In genomic region chr13:40518481-40518882, GRCh38 we compare ENCODE assay signal across 9 cellular contexts.
A peak's percentile ranks its signal among the peaks of the same experiment; 100 is the strongest.
DNase-seq lines count a peak whose midpoint lies in the region; ATAC-seq and TF ChIP-seq lines count a peak whose summit lies in the region.
"Had no signal": no experiment of that assay in that cellular context is flagged by ENCODE, and none has a peak within 500 bp of the region (broad histone marks: within the 10 kb centered on the region; RNA-seq: fewer than 3 reads in every experiment).

No MANE protein-coding gene starts in this region.

- DNase-seq in CD4-positive, alpha-beta memory T cell: peak; percentile 20 to 70 (median 28)
- DNase-seq in activated CD4-positive, alpha-beta T cell treated with anti-CD3 and anti-CD28 coated beads, Interleukin-2, amount 50 U/mL, for 4 hours: peak; percentile 33 to 53
- DNase-seq in memory B cell (ENCODE audit: low spot score in 2 of 2) (no peak), NK-92 (lab: John Stamatoyannopoulos, UW; ENCODE audit: unreplicated experiment) (no peak), MM.1S (no peak), epidermal melanocyte (ENCODE audit: insufficient read length, low spot score) (no peak)

- peaks cover 0 to 4% of the 10 kb centered on the region in 2 donors for H3K36me3 Mint-ChIP-seq in CD4-positive, alpha-beta memory T cell
- no peaks in the 10 kb centered on the region for H3K36me3 Mint-ChIP-seq in memory B cell

- intact Hi-C loops in CD4-positive, alpha-beta memory T cell (cut with micrococcal nuclease): no loop called here

- peaks cover 0 to 2% (median 0%) of the 10 kb centered on the region in 8 donors for H3K9me3 Mint-ChIP-seq in CD4-positive, alpha-beta memory T cell
- H3K9me3 Mint-ChIP-seq in memory B cell: no peaks in the 10 kb centered on the region

- TF ChIP-seq CTCF in HEK293 (tag by site-specific recombination; IDR thresholded peaks at IDR 0.05): no peak
- no peak for TF ChIP-seq CTCF in MM.1S (IDR thresholded peaks at IDR 0.05; ENCODE audit: low read length)

- peaks cover 18% of the 10 kb centered on the region for H3K4me1 ChIP-seq in CD4-positive, alpha-beta memory T cell (ENCODE audit: insufficient read depth, low read length)
- H3K4me1 ChIP-seq in HEK293 (ENCODE audit: control insufficient read depth, insufficient read depth, low read length): no peaks in the 10 kb centered on the region
- H3K4me1 ChIP-seq in MM.1S (ENCODE audit: low read length): no peaks in the 10 kb centered on the region

- POLR2A ChIA-PET in CD4-positive, alpha-beta memory T cell (lab: Charles Lee; ENCODE audit: partially characterized antibody): interaction anchor here (0.7 to 1.5 kb wide), 4 partner anchors 22 to 331 kb away, joined by 3 to 4 read pairs (median 3); no protein-coding TSS in a partner anchor
- POLR2A ChIA-PET in HEK293 (lab: Yijun Ruan, JAX): no interaction called here

- no peaks in the 10 kb centered on the region for H3K9me2 ChIP-seq in MM.1S (replicated peaks; ENCODE audit: insufficient read depth, low read length)

- H3K9ac ChIP-seq in MM.1S (ENCODE audit: low read length): no peak overlapping the region

- no peaks in the 10 kb centered on the region for H3K36me3 ChIP-seq in CD4-positive, alpha-beta memory T cell (ENCODE audit: insufficient read depth, low read length)
- H3K36me3 ChIP-seq in HEK293 (ENCODE audit: control insufficient read depth in 2 of 2, insufficient read depth in 1 of 2, low read length in 2 of 2) (no peaks in the 10 kb centered on the region), MM.1S (replicated peaks; ENCODE audit: insufficient read depth, low read length) (no peaks in the 10 kb centered on the region)

- H3K4me3 Mint-ChIP-seq in CD4-positive, alpha-beta memory T cell: peak overlapping the region in 5 of 8 donors; percentile 26 to 65 (median 54)
- no peak overlapping the region for H3K4me3 Mint-ChIP-seq in memory B cell

- no peak overlapping the region for H3K27ac ChIP-seq in CD4-positive, alpha-beta memory T cell (ENCODE audit: low read depth, low read length)
- no peak overlapping the region for H3K27ac ChIP-seq in HEK293 (ENCODE audit: extremely low read depth, low read depth, low read length)
- H3K27ac ChIP-seq in MM.1S (ENCODE audit: low read length): no peak overlapping the region

- peak overlapping the region in 1 of 2 donors; percentile 13 for H3K4me3 ChIP-seq in CD4-positive, alpha-beta memory T cell (ENCODE audit: low read length in 2 of 2)
- no peak overlapping the region for H3K4me3 ChIP-seq in HEK293 (ENCODE audit: low read depth, low read length)
- H3K4me3 ChIP-seq in MM.1S (ENCODE audit: low read length): no peak overlapping the region

- ATAC-seq in memory B cell (ENCODE audit: low read depth): no peak
- no peak for ATAC-seq in HG03520 (IDR thresholded peaks at IDR 0.05; ENCODE audit: unreplicated experiment)

- peaks cover 20 to 55% (median 30%) of the 10 kb centered on the region in 4 donors for H3K4me1 Mint-ChIP-seq in CD4-positive, alpha-beta memory T cell
- peaks cover 15% of the 10 kb centered on the region for H3K4me1 Mint-ChIP-seq in memory B cell

- H3K79me2 ChIP-seq in MM.1S (ENCODE audit: low read length): no peaks in the 10 kb centered on the region

- CTCF ChIA-PET in CD4-positive, alpha-beta memory T cell (lab: Charles Lee; ENCODE audit: partially characterized antibody): interaction anchor here (0.8 kb wide), 1 partner anchor 10 kb away, joined by 3 read pairs; no protein-coding TSS in a partner anchor
- CTCF ChIA-PET in HEK293 (lab: Yijun Ruan, JAX): no interaction called here

- H4K20me1 ChIP-seq in MM.1S (ENCODE audit: insufficient read depth, low read length): no peaks in the 10 kb centered on the region

- no peaks in the 10 kb centered on the region for H3K27me3 ChIP-seq in CD4-positive, alpha-beta memory T cell (ENCODE audit: insufficient read depth, low read length)
- no peaks in the 10 kb centered on the region for H3K27me3 ChIP-seq in MM.1S (replicated peaks; ENCODE audit: insufficient read depth, low read length)

- H3K27me3 Mint-ChIP-seq in CD4-positive, alpha-beta memory T cell: no peaks in the 10 kb centered on the region
- H3K27me3 Mint-ChIP-seq in memory B cell: peaks cover 3% of the 10 kb centered on the region
- H3K27me3 Mint-ChIP-seq: B cell had no signal

- no peaks in the 10 kb centered on the region for H3K9me3 ChIP-seq in CD4-positive, alpha-beta memory T cell (ENCODE audit: control insufficient read depth in 1 of 2, low read length in 2 of 2)
- H3K9me3 ChIP-seq in HEK293 (ENCODE audit: control insufficient read depth, insufficient read depth, low read depth, low read length) (no peaks in the 10 kb centered on the region), MM.1S (replicated peaks; ENCODE audit: insufficient read depth, low read length) (no peaks in the 10 kb centered on the region)

- no peaks in the 10 kb centered on the region for H3F3A ChIP-seq in MM.1S (ENCODE audit: insufficient read depth, low read length)

- H3K27ac Mint-ChIP-seq in CD4-positive, alpha-beta memory T cell: peak overlapping the region in 5 of 7 donors; percentile 24 to 82 (median 38)
- H3K27ac Mint-ChIP-seq in memory B cell: peak overlapping the region; percentile 37
- H3K27ac Mint-ChIP-seq: B cell had no signal

- H3K4me2 ChIP-seq in MM.1S (ENCODE audit: low read depth, low read length): no peak overlapping the region

- no peak overlapping the region for H2AFZ ChIP-seq in MM.1S (ENCODE audit: low read length)

TF ChIP-seq in HEK293, 187 proteins besides CTCF, POLR2A, EP300 and RAD21:
- TF ChIP-seq ZNF169 (tag by site-specific recombination; IDR thresholded peaks at IDR 0.05): no peak
- TF ChIP-seq EGR2 (tag by site-specific recombination; IDR thresholded peaks at IDR 0.05; ENCODE audit: low read depth): peak; percentile 66
- TF ChIP-seq ZSCAN30 (tag by site-specific recombination; IDR thresholded peaks at IDR 0.05): no peak
- no peak for TF ChIP-seq ZBTB44 (tag by site-specific recombination; IDR thresholded peaks at IDR 0.05)
- no peak for TF ChIP-seq KLF9 (tag by site-specific recombination; IDR thresholded peaks at IDR 0.05; ENCODE audit: low read depth)
- no peak for TF ChIP-seq ZNF10 (tag by site-specific recombination; IDR thresholded peaks at IDR 0.05)
- no peak for TF ChIP-seq MEIS1 (CRISPR knock-in tag; IDR thresholded peaks at IDR 0.05; ENCODE audit: borderline replicate concordance)
- TF ChIP-seq ZNF239 (tag by site-specific recombination; IDR thresholded peaks at IDR 0.05): no peak
- TF ChIP-seq ZSCAN4 (tag by site-specific recombination; IDR thresholded peaks at IDR 0.05): no peak
- TF ChIP-seq INSM2 (tag by site-specific recombination; IDR thresholded peaks at IDR 0.05): no peak
- 0 out of 2 replicates have a peak, but pooled peaks have one; percentile 29 for TF ChIP-seq ZFHX2 (tag by site-specific recombination; conservative IDR thresholded peaks at IDR 0.05)
- no peak for TF ChIP-seq ZIC2 (tag by site-specific recombination; IDR thresholded peaks at IDR 0.05)
- TF ChIP-seq ZFP41 (tag by site-specific recombination; IDR thresholded peaks at IDR 0.05; ENCODE audit: borderline replicate concordance): no peak
- TF ChIP-seq, protein P1, sequence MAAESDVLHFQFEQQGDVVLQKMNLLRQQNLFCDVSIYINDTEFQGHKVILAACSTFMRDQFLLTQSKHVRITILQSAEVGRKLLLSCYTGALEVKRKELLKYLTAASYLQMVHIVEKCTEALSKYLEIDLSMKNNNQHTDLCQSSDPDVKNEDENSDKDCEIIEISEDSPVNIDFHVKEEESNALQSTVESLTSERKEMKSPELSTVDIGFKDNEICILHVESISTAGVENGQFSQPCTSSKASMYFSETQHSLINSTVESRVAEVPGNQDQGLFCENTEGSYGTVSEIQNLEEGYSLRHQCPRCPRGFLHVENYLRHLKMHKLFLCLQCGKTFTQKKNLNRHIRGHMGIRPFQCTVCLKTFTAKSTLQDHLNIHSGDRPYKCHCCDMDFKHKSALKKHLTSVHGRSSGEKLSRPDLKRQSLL (tag by site-specific recombination; IDR thresholded peaks at IDR 0.05): no peak
TF ChIP-seq in HEK293: peak in this region for 2.

Comparison
In these comparisons a context has a peak if more than half of its experiments do, and no peak if none do; other contexts are left out.
1. DNase-seq: peak in CD4-positive, alpha-beta memory T cell (5 of 5) and activated CD4-positive, alpha-beta T cell treated with anti-CD3 and anti-CD28 coated beads, Interleukin-2, amount 50 U/mL, for 4 hours (2 of 2); none in memory B cell (0 of 2), NK-92 (single experiment), MM.1S (single experiment) and epidermal melanocyte (single experiment).